8 cellular contexts compared by ENCODE assay signal in the genomic region with DNA sequence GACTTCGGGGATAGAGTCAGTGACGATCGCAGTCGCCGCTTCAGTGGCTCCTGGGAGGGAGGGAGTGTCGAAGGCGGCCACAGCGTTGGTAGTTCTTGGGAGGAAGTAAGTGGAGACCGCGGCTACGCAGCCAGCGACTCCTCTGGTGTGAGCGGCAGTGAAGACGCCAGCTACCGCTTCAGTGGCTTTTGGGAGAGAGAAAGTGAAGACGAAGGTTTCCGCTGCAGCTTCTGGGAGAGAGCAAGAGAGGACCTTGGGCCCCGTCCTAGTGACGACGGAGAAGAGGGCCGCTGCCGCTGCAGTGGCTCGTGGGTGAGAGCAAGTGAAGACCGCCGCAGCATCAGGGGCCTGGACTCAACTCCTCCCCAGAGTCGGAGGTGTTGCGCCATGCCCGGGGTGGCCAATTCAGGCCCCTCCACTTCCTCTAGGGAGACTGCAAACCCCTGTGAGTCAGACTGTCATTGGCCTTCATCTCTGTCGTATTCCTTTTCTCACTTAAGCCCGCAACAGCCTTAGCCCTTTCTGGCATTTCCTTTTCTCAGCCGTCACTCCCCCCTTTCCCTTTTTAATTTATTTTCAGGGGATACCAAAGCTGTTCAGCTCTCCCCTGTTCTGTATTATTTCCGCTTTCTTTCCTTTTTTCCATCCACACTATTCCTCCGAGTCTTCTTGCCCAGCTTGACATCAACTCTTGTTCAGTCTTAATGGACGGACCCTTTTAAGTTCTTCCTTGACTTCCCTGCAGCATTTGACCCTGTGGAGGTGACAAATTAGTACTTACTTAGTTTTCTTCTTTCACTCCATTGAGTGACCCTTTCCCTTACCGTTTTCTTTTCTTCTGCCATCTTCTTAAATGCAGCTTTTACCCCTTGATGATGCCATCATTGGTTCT. TPM values are rescaled to one million over a fixed set of nuclear protein-coding genes. Genes with fewer than 3 reads are reported as not detected.
DNase-seq lines count a peak whose midpoint lies in the region; ATAC-seq and TF ChIP-seq lines count a peak whose summit lies in the region.

No MANE protein-coding gene starts in this region.

- H2AFZ ChIP-seq in GM23338 (peak overlapping the region; percentile 95), Karpas-422 (ENCODE audit: low read length) (peak overlapping the region; percentile 76)

- H3K36me3 ChIP-seq in GM06990 (ENCODE audit: control insufficient read depth, insufficient read depth, low read length) (no peaks in the 10 kb centered on the region; the same call in none of the 2 replicates), GM23338 (ENCODE audit: insufficient read depth) (peaks cover 6% of the 10 kb centered on the region; the same call in 1 of the 2 replicates), Karpas-422 (ENCODE audit: insufficient read depth, low read length) (peaks cover 19% of the 10 kb centered on the region; the same call in 1 of the 2 replicates)

- ATAC-seq in GM23338 (peak; percentile 67), left colon (peak; percentile 75)

- 0 out of 2 replicates have a peak, but pooled peaks cover 5% of the 10 kb centered on the region for H3F3A ChIP-seq in GM23338 (replicated peaks; ENCODE audit: low read depth)

- H3K4me1 Mint-ChIP-seq in GM23338: peaks cover 18% of the 10 kb centered on the region

- H3K9me2 ChIP-seq in GM23338 (ENCODE audit: insufficient read depth) (no peaks in the 10 kb centered on the region), Karpas-422 (replicated peaks; ENCODE audit: insufficient read depth, low read length) (no peaks in the 10 kb centered on the region)

- H3K27ac ChIP-seq in GM23338 (ENCODE audit: low read depth) (no peak overlapping the region), Karpas-422 (ENCODE audit: low read length) (peak overlapping the region; percentile 55)

- H3K9me3 ChIP-seq in Karpas-422 (ENCODE audit: low read length): no peaks in the 10 kb centered on the region

- peak overlapping the region; percentile 77 for H3K9ac ChIP-seq in Karpas-422 (ENCODE audit: low read length)

- peak overlapping the region; percentile 78 for H3K4me3 ChIP-seq in GM06990 (replicated peaks; ENCODE audit: low read depth, low read length)
- H3K4me3 ChIP-seq in GM23338: peak overlapping the region; percentile 81
- peak overlapping the region; percentile 82 for H3K4me3 ChIP-seq in Karpas-422 (ENCODE audit: low read length)

- no peak overlapping the region for H3K27ac Mint-ChIP-seq in GM23338

- no peak for TF ChIP-seq CTCF in GM06990 (IDR thresholded peaks at IDR 0.05; ENCODE audit: insufficient read depth, low read length, poor library complexity, severe bottlenecking)
- no peak for TF ChIP-seq CTCF in GM23338 (conservative IDR thresholded peaks at IDR 0.05; ENCODE audit: low read depth in 2 of 2)

- peak overlapping the region; percentile 97 for H3K4me3 Mint-ChIP-seq in GM23338

- intact Hi-C loops in left colon (cut with DNase I, micrococcal nuclease): loop anchor here in 1 of 2 donors (10.0 kb wide), 1 partner anchor 290 kb away; a partner anchor contains a TSS

- peaks cover 33% of the 10 kb centered on the region for H3K36me3 Mint-ChIP-seq in GM23338 (ENCODE audit: low read depth)

- H3K27me3 ChIP-seq in GM06990 (replicated peaks; ENCODE audit: control insufficient read depth, insufficient read depth, low read length): no peaks in the 10 kb centered on the region
- H3K27me3 ChIP-seq in GM23338 (ENCODE audit: insufficient read depth): peaks cover 7% of the 10 kb centered on the region; the same call in 1 of the 2 replicates
- no peaks in the 10 kb centered on the region for H3K27me3 ChIP-seq in Karpas-422 (ENCODE audit: low read length)

- DNase-seq in GM06990 (ENCODE audit: extremely low read depth, insufficient read length) (peak; percentile 65), GM23338 (ENCODE audit: low spot score) (peak; percentile 63), Karpas-422 (peak; percentile 89), cerebellum (ENCODE audit: low spot score) (peak; percentile 8), left colon (peak; percentile 66 to 74), NCI-H2196 treated with DMSO at 0.1 percent for 48 hours (lab: John Stamatoyannopoulos, UW; ENCODE audit: unreplicated experiment) (no peak)
- peak; percentile 52 for DNase-seq in activated CD4-positive, CD25-positive, alpha-beta regulatory T cell treated with anti-CD3 and anti-CD28 coated beads, Interleukin-2, amount 50 U/mL, for 72 hours
- peak; percentile 22 for DNase-seq in stimulated activated CD4-positive, alpha-beta T cell treated with anti-CD3 and anti-CD28 coated beads, Interleukin-2, amount 100 ng/mL, for 4 hours (ENCODE audit: low read depth)

- H3K27me3 Mint-ChIP-seq in GM23338 (ENCODE audit: insufficient read depth, low read depth, poor library complexity): peaks cover 7% of the 10 kb centered on the region

- H3K9me3 Mint-ChIP-seq in GM23338: no peaks in the 10 kb centered on the region

- H4K20me1 ChIP-seq in GM23338 (replicated peaks; ENCODE audit: insufficient read depth): no peaks in the 10 kb centered on the region
- H4K20me1 ChIP-seq in Karpas-422 (ENCODE audit: insufficient read depth, low read depth, low read length): no peaks in the 10 kb centered on the region

- peaks cover 10% of the 10 kb centered on the region for H3K4me1 ChIP-seq in GM23338 (ENCODE audit: insufficient read depth)
- H3K4me1 ChIP-seq in Karpas-422 (ENCODE audit: low read length): peaks cover 44% of the 10 kb centered on the region

- H3K79me2 ChIP-seq in GM23338 (replicated peaks; ENCODE audit: insufficient read depth) (peaks cover 18% of the 10 kb centered on the region), Karpas-422 (ENCODE audit: low read length) (peaks cover 25% of the 10 kb centered on the region)

- H3K4me2 ChIP-seq in GM23338 (peak overlapping the region; percentile 86), Karpas-422 (ENCODE audit: low read depth, low read length, poor library complexity, severe bottlenecking) (peak overlapping the region; percentile 94)

TF ChIP-seq in GM23338, 12 proteins besides CTCF, POLR2A, EP300 and RAD21:
- no peak for TF ChIP-seq CREB1 (CRISPR knock-in tag; IDR thresholded peaks at IDR 0.05; ENCODE audit: low read depth)
- TF ChIP-seq, protein P1, sequence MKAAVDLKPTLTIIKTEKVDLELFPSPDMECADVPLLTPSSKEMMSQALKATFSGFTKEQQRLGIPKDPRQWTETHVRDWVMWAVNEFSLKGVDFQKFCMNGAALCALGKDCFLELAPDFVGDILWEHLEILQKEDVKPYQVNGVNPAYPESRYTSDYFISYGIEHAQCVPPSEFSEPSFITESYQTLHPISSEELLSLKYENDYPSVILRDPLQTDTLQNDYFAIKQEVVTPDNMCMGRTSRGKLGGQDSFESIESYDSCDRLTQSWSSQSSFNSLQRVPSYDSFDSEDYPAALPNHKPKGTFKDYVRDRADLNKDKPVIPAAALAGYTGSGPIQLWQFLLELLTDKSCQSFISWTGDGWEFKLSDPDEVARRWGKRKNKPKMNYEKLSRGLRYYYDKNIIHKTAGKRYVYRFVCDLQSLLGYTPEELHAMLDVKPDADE (IDR thresholded peaks at IDR 0.05): no peak
- no peak for TF ChIP-seq POLR2AphosphoS5 (IDR thresholded peaks at IDR 0.05; ENCODE audit: low read depth)

RNA-seq across cellular contexts. Expression of a gene that starts 1.0 kb away (rescaled TPM):
- total RNA-seq in GM23338 (2014; rRNA removed; shearing (Covaris generic)): 5.7 and 7.1 TPM in 2 replicates
- polyA plus RNA-seq in GM23338 (2016; fragmentation: Nextera tagmentation; extraction: Ambion mirVana): 3.9 and 5.3 TPM in 2 replicates
- 9.0 and 16.6 TPM in 2 replicates for total RNA-seq in Karpas-422 (2014; rRNA removed; shearing (Covaris generic); ENCODE audit: low replicate concordance)
- total RNA-seq in cerebellum (9.3 TPM), left colon (1 to 10 TPM; 7.2 to 8.6 TPM)

RNA-seq across cellular contexts. Expression of a gene that starts 37.6 kb away (rescaled TPM):
- 44.2 and 47.0 TPM in 2 replicates for total RNA-seq in GM23338 (2014; rRNA removed; shearing (Covaris generic))
- 18.7 and 23.0 TPM in 2 replicates for polyA plus RNA-seq in GM23338 (2016; fragmentation: Nextera tagmentation; extraction: Ambion mirVana)
- 102 and 165 TPM in 2 replicates for total RNA-seq in Karpas-422 (2014; rRNA removed; shearing (Covaris generic); ENCODE audit: low replicate concordance)
- 75.7 TPM for total RNA-seq in cerebellum
- total RNA-seq in left colon: 10 to 100 TPM; 50.7 to 52.0 TPM
